24 cellular contexts compared by ENCODE assay signal in the genomic region with DNA sequence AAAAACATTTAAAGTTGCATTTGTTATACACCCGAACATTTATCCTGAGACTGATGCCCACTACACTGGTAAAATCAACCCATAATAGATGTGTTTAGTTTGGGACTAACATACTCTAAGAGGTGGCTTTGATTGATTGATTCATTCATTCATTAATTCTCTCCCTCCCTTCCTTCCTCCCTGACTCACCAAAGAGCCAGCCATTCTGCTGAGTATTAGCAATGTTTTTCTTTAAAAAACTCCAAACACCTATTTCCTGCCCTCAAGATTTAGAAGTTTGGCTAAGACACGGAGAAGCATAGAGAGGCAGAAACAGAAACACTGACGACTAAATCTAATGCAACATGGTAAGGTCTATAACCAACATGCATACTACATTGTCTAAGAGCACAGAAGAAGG.
"Had no signal": no experiment of that assay in that cellular context is flagged by ENCODE, and none has a peak within 500 bp of the region (broad histone marks: within the 10 kb centered on the region; RNA-seq: fewer than 3 reads in every experiment).

No MANE protein-coding gene starts in this region.

- H3K9me3 Mint-ChIP-seq: naive B cell; natural killer cell treated with Interleukin-12 subunit alpha and Interleukin-12 subunit beta and Interleukin-15 and Interleukin-18, amount 100 ng/mL, for 72 hours; stimulated activated naive CD8-positive, alpha-beta T cell treated with anti-CD3 and anti-CD28 coated beads, Interleukin-15, Interleukin-2, amounts not matched to agents 100 ng/mL and 50 ng/mL, for 24 hours had no signal

- H3K9me3 ChIP-seq: left ventricle myocardium inferior, neutrophil, ovary, right atrium auricular region, right lobe of liver, suprapubic skin, thoracic aorta, tibial artery, upper lobe of right lung had no signal

- ATAC-seq: natural killer cell treated with Interleukin-12 subunit alpha and Interleukin-12 subunit beta and Interleukin-15 and Interleukin-18, amount 100 ng/mL, for 72 hours; right lobe of liver; upper lobe of right lung had no signal

- H3K4me1 ChIP-seq: suprapubic skin, tibial artery, upper lobe of right lung had no signal

- H3K27ac Mint-ChIP-seq: natural killer cell treated with Interleukin-12 subunit alpha and Interleukin-12 subunit beta and Interleukin-15 and Interleukin-18, amount 100 ng/mL, for 72 hours; progenitor cell of endocrine pancreas; stimulated activated naive CD8-positive, alpha-beta T cell treated with anti-CD3 and anti-CD28 coated beads, Interleukin-15, Interleukin-2, amounts not matched to agents 100 ng/mL and 50 ng/mL, for 24 hours had no signal

- H3K4me3 ChIP-seq: left ventricle myocardium inferior, lung, ovary, right atrium auricular region, right lobe of liver, skin epidermis, suprapubic skin, thoracic aorta, tibial artery, upper lobe of right lung had no signal

- H3K4me3 Mint-ChIP-seq: mesothelial cell of epicardium; naive B cell; natural killer cell treated with Interleukin-12 subunit alpha and Interleukin-12 subunit beta and Interleukin-15 and Interleukin-18, amount 100 ng/mL, for 72 hours; neural crest cell; stimulated activated naive CD8-positive, alpha-beta T cell treated with anti-CD3 and anti-CD28 coated beads, Interleukin-15, Interleukin-2, amounts not matched to agents 100 ng/mL and 50 ng/mL, for 24 hours had no signal

- DNase-seq: hypothalamus; left ventricle myocardium inferior; naive B cell; occipital lobe; ovary; right lobe of liver; stimulated activated CD4-positive, alpha-beta T cell treated with anti-CD3 and anti-CD28 coated beads, Interleukin-12 subunit alpha, Interleukin-12 subunit beta, amount 100 ng/mL, for 4 hours; stimulated activated CD4-positive, alpha-beta T cell treated with anti-CD3 and anti-CD28 coated beads, Interleukin-15, amount 100 ng/mL, for 24 hours; stimulated activated CD4-positive, alpha-beta T cell treated with anti-CD3 and anti-CD28 coated beads, Interleukin-2, amount 100 ng/mL, for 24 hours; stimulated activated CD4-positive, alpha-beta T cell treated with anti-CD3 and anti-CD28 coated beads, Interleukin-4, amount 100 ng/mL, for 1 hour; stimulated activated naive CD4-positive, alpha-beta T cell; tibial artery; upper lobe of right lung had no signal

- H3K27ac ChIP-seq: left ventricle myocardium inferior, neutrophil, ovary, right atrium auricular region, right lobe of liver, skin epidermis, suprapubic skin, thoracic aorta, tibial artery, upper lobe of right lung had no signal

- H3K27me3 ChIP-seq: neutrophil, ovary, right atrium auricular region, right lobe of liver, suprapubic skin, tibial artery, upper lobe of right lung had no signal

- H3K36me3 ChIP-seq: left ventricle myocardium inferior, neutrophil, ovary, right atrium auricular region, right lobe of liver, suprapubic skin, thoracic aorta, tibial artery, upper lobe of right lung had no signal
